Comparison of ENCODE assay signal across 1 cellular context in genomic region chr5:78908173-78908901, GRCh38.
A peak's percentile ranks its signal among the peaks of the same experiment; 100 is the strongest.
TF ChIP-seq lines count a peak whose summit lies in the region.

No MANE protein-coding gene starts in this region.

TF ChIP-seq in HEK293, 187 proteins besides CTCF, POLR2A, EP300 and RAD21 (continued from another document and continues in another):
- TF ChIP-seq SCRT1 (tag by site-specific recombination; IDR thresholded peaks at IDR 0.05; ENCODE audit: borderline replicate concordance), result peak; percentile 89
- no peak for TF ChIP-seq ZNF433 (tag by site-specific recombination; IDR thresholded peaks at IDR 0.05; ENCODE audit: low read depth)
- TF ChIP-seq ZNF416 (tag by site-specific recombination; IDR thresholded peaks at IDR 0.05), result no peak
- TF ChIP-seq ZBTB26 (tag by site-specific recombination; optimal IDR thresholded peaks at IDR 0.05), result no peak
- no peak; the same call in none of the 2 replicates for TF ChIP-seq ZBTB8A (tag by site-specific recombination; IDR thresholded peaks at IDR 0.05)
- no peak for TF ChIP-seq AEBP2 (tag by site-specific recombination; IDR thresholded peaks at IDR 0.05; ENCODE audit: borderline replicate concordance)
- TF ChIP-seq ZNF555 (tag by site-specific recombination; conservative IDR thresholded peaks at IDR 0.05), result no peak
- no peak for TF ChIP-seq ZNF184 (tag by site-specific recombination; IDR thresholded peaks at IDR 0.05)
- TF ChIP-seq ZNF843 (tag by site-specific recombination; IDR thresholded peaks at IDR 0.05), result peak; percentile 88
- TF ChIP-seq PRDM2 (tag by site-specific recombination; IDR thresholded peaks at IDR 0.05; ENCODE audit: borderline replicate concordance), result no peak
- TF ChIP-seq ZNF521 (tag by site-specific recombination; IDR thresholded peaks at IDR 0.05), result no peak
- TF ChIP-seq ZNF10 (tag by site-specific recombination; IDR thresholded peaks at IDR 0.05), result no peak
- TF ChIP-seq OSR2 (tag by site-specific recombination; IDR thresholded peaks at IDR 0.05), result peak; percentile 98
- TF ChIP-seq ZNF19 (tag by site-specific recombination; IDR thresholded peaks at IDR 0.05; ENCODE audit: low read depth), result no peak
- TF ChIP-seq ZNF26 (tag by site-specific recombination; IDR thresholded peaks at IDR 0.05), result no peak
- no peak for TF ChIP-seq ZNF239 (tag by site-specific recombination; IDR thresholded peaks at IDR 0.05)
- TF ChIP-seq ZFP37 (tag by site-specific recombination; IDR thresholded peaks at IDR 0.05), result no peak
- no peak for TF ChIP-seq MZF1 (tag by site-specific recombination; IDR thresholded peaks at IDR 0.05; ENCODE audit: borderline replicate concordance)
- no peak for TF ChIP-seq ZNF645 (tag by site-specific recombination; IDR thresholded peaks at IDR 0.05)
- no peak for TF ChIP-seq ZNF266 (tag by site-specific recombination; IDR thresholded peaks at IDR 0.05; ENCODE audit: low read depth)
- TF ChIP-seq ZFP3 (tag by site-specific recombination; IDR thresholded peaks at IDR 0.05; ENCODE audit: low read depth), result no peak
- TF ChIP-seq ATF2 (tag by site-specific recombination; IDR thresholded peaks at IDR 0.05; ENCODE audit: low read depth), result no peak
- TF ChIP-seq ZNF37A (tag by site-specific recombination; IDR thresholded peaks at IDR 0.05), result no peak
- TF ChIP-seq ZNF561 (tag by site-specific recombination; IDR thresholded peaks at IDR 0.05; ENCODE audit: borderline replicate concordance), result no peak
- TF ChIP-seq ZNF677 (tag by site-specific recombination; IDR thresholded peaks at IDR 0.05), result no peak
- TF ChIP-seq ZNF600 (tag by site-specific recombination; IDR thresholded peaks at IDR 0.05), result peak; percentile 90
- TF ChIP-seq ZNF16 (tag by site-specific recombination; IDR thresholded peaks at IDR 0.05; ENCODE audit: low read depth), result no peak
- no peak for TF ChIP-seq KLF8 (tag by site-specific recombination; IDR thresholded peaks at IDR 0.05)
- 0 out of 2 replicates have a peak, but pooled peaks have one; percentile 5 for TF ChIP-seq GLIS2 (tag by site-specific recombination; IDR thresholded peaks at IDR 0.05)
- no peak for TF ChIP-seq ZNF426 (tag by site-specific recombination; IDR thresholded peaks at IDR 0.05)
- TF ChIP-seq KLF9 (tag by site-specific recombination; IDR thresholded peaks at IDR 0.05; ENCODE audit: low read depth), result no peak
- no peak for TF ChIP-seq ZNF398 (tag by site-specific recombination; IDR thresholded peaks at IDR 0.05)
- 0 out of 2 replicates have a peak, but pooled peaks have one; percentile 14 for TF ChIP-seq WT1 (tag by site-specific recombination; IDR thresholded peaks at IDR 0.05)
- no peak for TF ChIP-seq RBAK (tag by site-specific recombination; IDR thresholded peaks at IDR 0.05)
- no peak for TF ChIP-seq ZNF366 (tag by site-specific recombination; conservative IDR thresholded peaks at IDR 0.05)
- TF ChIP-seq ZNF449 (tag by site-specific recombination; IDR thresholded peaks at IDR 0.05), result peak; percentile 62; the same call in 1 of the 2 replicates
- TF ChIP-seq ZFP69B (tag by site-specific recombination; IDR thresholded peaks at IDR 0.05), result no peak
- no peak for TF ChIP-seq ZNF513 (tag by site-specific recombination; IDR thresholded peaks at IDR 0.05)
- no peak for TF ChIP-seq ZNF560 (tag by site-specific recombination; IDR thresholded peaks at IDR 0.05; ENCODE audit: borderline replicate concordance)
- no peak for TF ChIP-seq ZNF202 (tag by site-specific recombination; IDR thresholded peaks at IDR 0.05; ENCODE audit: borderline replicate concordance)
- TF ChIP-seq PRDM4 (tag by site-specific recombination; IDR thresholded peaks at IDR 0.05), result peak; percentile 99
- no peak for TF ChIP-seq ZNF747 (tag by site-specific recombination; IDR thresholded peaks at IDR 0.05)
- TF ChIP-seq ZNF558 (tag by site-specific recombination; IDR thresholded peaks at IDR 0.05), result no peak
